ENCODE assay signal across 16 cellular contexts in the genomic region with DNA sequence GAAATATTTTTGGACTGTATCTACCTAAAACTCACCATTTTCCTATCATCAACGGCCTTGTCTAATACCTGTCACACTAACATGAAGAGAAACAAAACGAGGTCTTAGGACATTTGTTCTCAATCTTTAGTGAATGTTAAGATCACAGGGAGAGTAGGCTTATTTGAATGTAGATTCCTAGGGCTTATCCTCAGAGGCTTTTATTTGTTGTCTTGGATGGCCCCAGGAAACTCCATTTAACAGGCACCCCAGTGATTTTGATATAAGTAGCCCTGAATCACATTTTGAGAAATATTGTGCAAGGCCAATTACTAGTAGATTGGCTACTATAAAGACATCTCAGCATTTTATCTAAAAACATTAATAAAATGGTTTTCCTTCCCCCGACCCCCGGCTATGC.
"Had no signal": no experiment of that assay in that cellular context is flagged by ENCODE, and none has a peak within 500 bp of the region (broad histone marks: within the 10 kb centered on the region; RNA-seq: fewer than 3 reads in every experiment).

No MANE protein-coding gene starts in this region.

- DNase-seq: cortex of kidney; dorsolateral prefrontal cortex; effector memory CD8-positive, alpha-beta T cell; heart left ventricle; hippocampal formation; natural killer cell; nucleus accumbens; psoas muscle; right lobe of liver; stimulated activated CD4-positive, alpha-beta T cell treated with anti-CD3 and anti-CD28 coated beads, Interleukin-4, amount 100 ng/mL, for 1 hour; tibial artery; upper lobe of left lung; uterus had no signal

- H3K4me1 ChIP-seq: heart left ventricle, psoas muscle, right lobe of liver, tibial artery, upper lobe of left lung, uterus had no signal

- H3K27me3 Mint-ChIP-seq: effector memory CD8-positive, alpha-beta T cell; stimulated activated memory B cell treated with anti-CD40 and anti-IgM and Interleukin-4, amounts not matched to agents 10 μg/mL and 1 μg/mL and 100 μg/mL, for 72 hours; stimulated activated naive CD8-positive, alpha-beta T cell treated with anti-CD3 and anti-CD28 coated beads, Interleukin-15, Interleukin-2, amounts not matched to agents 100 ng/mL and 50 ng/mL, for 24 hours had no signal

- H3K4me3 Mint-ChIP-seq: effector memory CD8-positive, alpha-beta T cell; natural killer cell; neural crest cell; stimulated activated memory B cell treated with anti-CD40 and anti-IgM and Interleukin-4, amounts not matched to agents 10 μg/mL and 1 μg/mL and 100 μg/mL, for 72 hours; stimulated activated naive CD8-positive, alpha-beta T cell treated with anti-CD3 and anti-CD28 coated beads, Interleukin-15, Interleukin-2, amounts not matched to agents 100 ng/mL and 50 ng/mL, for 24 hours had no signal

- H3K9me3 Mint-ChIP-seq: neural crest cell; stimulated activated memory B cell treated with anti-CD40 and anti-IgM and Interleukin-4, amounts not matched to agents 10 μg/mL and 1 μg/mL and 100 μg/mL, for 72 hours had no signal

- H3K9me3 ChIP-seq: psoas muscle, right lobe of liver, tibial artery, upper lobe of left lung, uterus had no signal

- H3K27ac ChIP-seq: dorsolateral prefrontal cortex, heart left ventricle, psoas muscle, right lobe of liver, tibial artery, upper lobe of left lung, uterus had no signal

- H3K27ac Mint-ChIP-seq: effector memory CD8-positive, alpha-beta T cell; natural killer cell; stimulated activated memory B cell treated with anti-CD40 and anti-IgM and Interleukin-4, amounts not matched to agents 10 μg/mL and 1 μg/mL and 100 μg/mL, for 72 hours; stimulated activated naive CD8-positive, alpha-beta T cell treated with anti-CD3 and anti-CD28 coated beads, Interleukin-15, Interleukin-2, amounts not matched to agents 100 ng/mL and 50 ng/mL, for 24 hours had no signal

- H3K36me3 Mint-ChIP-seq: natural killer cell; stimulated activated memory B cell treated with anti-CD40 and anti-IgM and Interleukin-4, amounts not matched to agents 10 μg/mL and 1 μg/mL and 100 μg/mL, for 72 hours had no signal

- H3K27me3 ChIP-seq: dorsolateral prefrontal cortex, heart left ventricle, right lobe of liver, tibial artery, upper lobe of left lung, uterus had no signal

- ATAC-seq: effector memory CD8-positive, alpha-beta T cell; heart left ventricle; natural killer cell; psoas muscle; right lobe of liver; stimulated activated memory B cell treated with anti-CD40 and anti-IgM and Interleukin-4, amounts not matched to agents 10 μg/mL and 1 μg/mL and 100 μg/mL, for 72 hours had no signal

- H3K36me3 ChIP-seq: heart left ventricle, right lobe of liver, tibial artery, upper lobe of left lung, uterus had no signal

- H3K4me3 ChIP-seq: dorsolateral prefrontal cortex, heart left ventricle, psoas muscle, right lobe of liver, tibial artery, upper lobe of left lung, uterus had no signal

- H3K4me1 Mint-ChIP-seq: natural killer cell; neural crest cell; stimulated activated memory B cell treated with anti-CD40 and anti-IgM and Interleukin-4, amounts not matched to agents 10 μg/mL and 1 μg/mL and 100 μg/mL, for 72 hours had no signal
